1 cellular context compared by ENCODE assay signal in the genomic region with DNA sequence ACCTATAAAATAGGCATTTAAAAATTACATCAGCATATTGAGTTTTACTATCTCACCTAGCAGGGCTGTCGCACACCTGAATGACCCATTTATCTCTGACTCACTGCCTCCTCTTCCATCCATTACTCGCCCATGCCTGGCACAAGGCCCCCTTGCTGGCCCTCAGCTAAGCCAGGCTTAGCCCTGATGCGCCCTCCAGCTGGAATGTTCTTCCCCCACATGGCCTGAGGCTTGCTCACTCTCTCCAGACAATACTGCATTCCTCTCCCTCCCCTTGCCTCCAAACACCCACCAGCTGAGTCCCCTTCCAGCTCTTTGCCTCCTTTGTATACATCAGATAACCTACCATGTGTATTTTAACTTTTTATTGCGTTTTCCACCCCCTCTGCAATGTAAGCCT.
TF ChIP-seq lines count a peak whose summit lies in the region.

No MANE protein-coding gene starts in this region.

TF ChIP-seq in GM23338, 12 proteins besides CTCF, POLR2A, EP300 and RAD21 (continued from another document):
- TF ChIP-seq, protein P1, sequence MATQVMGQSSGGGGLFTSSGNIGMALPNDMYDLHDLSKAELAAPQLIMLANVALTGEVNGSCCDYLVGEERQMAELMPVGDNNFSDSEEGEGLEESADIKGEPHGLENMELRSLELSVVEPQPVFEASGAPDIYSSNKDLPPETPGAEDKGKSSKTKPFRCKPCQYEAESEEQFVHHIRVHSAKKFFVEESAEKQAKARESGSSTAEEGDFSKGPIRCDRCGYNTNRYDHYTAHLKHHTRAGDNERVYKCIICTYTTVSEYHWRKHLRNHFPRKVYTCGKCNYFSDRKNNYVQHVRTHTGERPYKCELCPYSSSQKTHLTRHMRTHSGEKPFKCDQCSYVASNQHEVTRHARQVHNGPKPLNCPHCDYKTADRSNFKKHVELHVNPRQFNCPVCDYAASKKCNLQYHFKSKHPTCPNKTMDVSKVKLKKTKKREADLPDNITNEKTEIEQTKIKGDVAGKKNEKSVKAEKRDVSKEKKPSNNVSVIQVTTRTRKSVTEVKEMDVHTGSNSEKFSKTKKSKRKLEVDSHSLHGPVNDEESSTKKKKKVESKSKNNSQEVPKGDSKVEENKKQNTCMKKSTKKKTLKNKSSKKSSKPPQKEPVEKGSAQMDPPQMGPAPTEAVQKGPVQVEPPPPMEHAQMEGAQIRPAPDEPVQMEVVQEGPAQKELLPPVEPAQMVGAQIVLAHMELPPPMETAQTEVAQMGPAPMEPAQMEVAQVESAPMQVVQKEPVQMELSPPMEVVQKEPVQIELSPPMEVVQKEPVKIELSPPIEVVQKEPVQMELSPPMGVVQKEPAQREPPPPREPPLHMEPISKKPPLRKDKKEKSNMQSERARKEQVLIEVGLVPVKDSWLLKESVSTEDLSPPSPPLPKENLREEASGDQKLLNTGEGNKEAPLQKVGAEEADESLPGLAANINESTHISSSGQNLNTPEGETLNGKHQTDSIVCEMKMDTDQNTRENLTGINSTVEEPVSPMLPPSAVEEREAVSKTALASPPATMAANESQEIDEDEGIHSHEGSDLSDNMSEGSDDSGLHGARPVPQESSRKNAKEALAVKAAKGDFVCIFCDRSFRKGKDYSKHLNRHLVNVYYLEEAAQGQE (IDR thresholded peaks at IDR 0.05; ENCODE audit: unreplicated experiment), result no peak
- TF ChIP-seq STAT1 (IDR thresholded peaks at IDR 0.05; ENCODE audit: unreplicated experiment), result no peak
- no peak for TF ChIP-seq ZNF114 (CRISPR knock-in tag; IDR thresholded peaks at IDR 0.05)
- no peak for TF ChIP-seq EZH2phosphoT487 (IDR thresholded peaks at IDR 0.05; ENCODE audit: unreplicated experiment)
- TF ChIP-seq ZNF331 (CRISPR knock-in tag; IDR thresholded peaks at IDR 0.05; ENCODE audit: low read depth), result no peak
- no peak for TF ChIP-seq CREB1 (CRISPR knock-in tag; IDR thresholded peaks at IDR 0.05; ENCODE audit: low read depth)
- no peak for TF ChIP-seq ETS1 (IDR thresholded peaks at IDR 0.05)
- TF ChIP-seq JUNB (IDR thresholded peaks at IDR 0.05; ENCODE audit: unreplicated experiment), result no peak
